Comparison of ENCODE assay signal across 7 cellular contexts in genomic region chr2:24050041-24050655, GRCh38. TPM values are rescaled to one million over a fixed set of nuclear protein-coding genes. Genes with fewer than 3 reads are reported as not detected.
DNase-seq lines count a peak whose midpoint lies in the region; ATAC-seq and TF ChIP-seq lines count a peak whose summit lies in the region.

No MANE protein-coding gene starts in this region.

- H3K27me3 ChIP-seq in HAP-1 (ENCODE audit: low read depth) (no peaks in the 10 kb centered on the region), neural progenitor cell (peaks cover 4% of the 10 kb centered on the region)

- TF ChIP-seq CTCF in fibroblast of mammary gland (conservative IDR thresholded peaks at IDR 0.05; ENCODE audit: control insufficient read depth, insufficient read depth, low read depth, low read length) (no peak), neural progenitor cell (IDR thresholded peaks at IDR 0.05) (no peak)

- H3K4me3 Mint-ChIP-seq in neural progenitor cell: no peak overlapping the region

- H3K4me3 ChIP-seq in HAP-1: peak overlapping the region; percentile 74
- peak overlapping the region; percentile 68 for H3K4me3 ChIP-seq in fibroblast of mammary gland (ENCODE audit: control insufficient read depth, low read depth, low read length)
- peak overlapping the region; percentile 69 for H3K4me3 ChIP-seq in neural progenitor cell

- H3K36me3 Mint-ChIP-seq in neural progenitor cell: no peaks in the 10 kb centered on the region

- peaks cover 18% of the 10 kb centered on the region for H3K79me2 ChIP-seq in neural progenitor cell (ENCODE audit: low read depth)

- H3K4me2 ChIP-seq in neural progenitor cell: peak overlapping the region; percentile 83

- H3K36me3 ChIP-seq in HAP-1 (replicated peaks): no peaks in the 10 kb centered on the region
- H3K36me3 ChIP-seq in neural progenitor cell: no peaks in the 10 kb centered on the region

- peaks cover 30% of the 10 kb centered on the region for H3F3A ChIP-seq in neural progenitor cell (ENCODE audit: low read depth)

- peaks cover 15% of the 10 kb centered on the region for H3K4me1 ChIP-seq in HAP-1
- H3K4me1 ChIP-seq in neural progenitor cell: peaks cover 9% of the 10 kb centered on the region

- peak overlapping the region; percentile 64 for H2AFZ ChIP-seq in neural progenitor cell (replicated peaks)

- no peaks in the 10 kb centered on the region for H4K20me1 ChIP-seq in neural progenitor cell (ENCODE audit: low read depth)

- H3K9me3 Mint-ChIP-seq in neural progenitor cell: no peaks in the 10 kb centered on the region

- peak overlapping the region; percentile 29 for H3K9ac ChIP-seq in neural progenitor cell

- in situ Hi-C loops in HAP-1 (cut with MboI; ENCODE audit: low sequenced_read_pairs): no loop called here

- peaks cover 15% of the 10 kb centered on the region for H3K4me1 Mint-ChIP-seq in neural progenitor cell

- no peak overlapping the region for H3K27ac ChIP-seq in neural progenitor cell

- H3K27ac Mint-ChIP-seq in neural progenitor cell: no peak overlapping the region

- peak in 1 of 2 experiments; percentile 64 for DNase-seq in HAP-1 (ENCODE audit: low spot score in 2 of 2)
- DNase-seq in UCSD-AML1 (lab: John Stamatoyannopoulos, UW; ENCODE audit: unreplicated experiment): peak; percentile 28
- peak; percentile 18 for DNase-seq in fibroblast of mammary gland (ENCODE audit: low read depth)
- peak; percentile 65 for DNase-seq in neural progenitor cell (ENCODE audit: low spot score)
- DNase-seq in NOMO-1 (lab: John Stamatoyannopoulos, UW; ENCODE audit: unreplicated experiment in 2 of 2): no peak
- DNase-seq in LoVo (ENCODE audit: low spot score): no peak

- H3K27me3 Mint-ChIP-seq in neural progenitor cell (ENCODE audit: insufficient read depth, low read depth): peaks cover 3% of the 10 kb centered on the region

- no peak for ATAC-seq in HG02852 (IDR thresholded peaks at IDR 0.05; ENCODE audit: unreplicated experiment)

- H3K9me3 ChIP-seq in HAP-1: no peaks in the 10 kb centered on the region
- H3K9me3 ChIP-seq in neural progenitor cell (ENCODE audit: low read depth): no peaks in the 10 kb centered on the region

RNA-seq across cellular contexts. Expression of gene FKBP1B, which starts 0.6 kb away (rescaled TPM):
- total RNA-seq in neural progenitor cell (ENCODE audit: low replicate concordance): 46.0 and 58.6 TPM in 2 replicates

RNA-seq across cellular contexts. Expression of gene WDCP, which starts 3.0 kb away (rescaled TPM):
- total RNA-seq in neural progenitor cell (ENCODE audit: low replicate concordance): 21.6 and 25.9 TPM in 2 replicates

RNA-seq across cellular contexts. Expression of gene SF3B6, which starts 26.0 kb away (rescaled TPM):
- 186 and 329 TPM in 2 replicates for total RNA-seq in neural progenitor cell (ENCODE audit: low replicate concordance)

RNA-seq across cellular contexts. Expression of gene TP53I3, which starts 34.5 kb away (rescaled TPM):
- total RNA-seq in neural progenitor cell (ENCODE audit: low replicate concordance): 25.8 and 36.5 TPM in 2 replicates

RNA-seq across cellular contexts. Expression of gene MFSD2B, which starts 40.3 kb away (rescaled TPM):
- 0.40 TPM in 1 of 2 replicates, not detected in the other for total RNA-seq in neural progenitor cell (ENCODE audit: low replicate concordance)

Comparison
In these comparisons a context has a peak if more than half of its experiments do, and no peak if none do; other contexts are left out.
1. DNase-seq: peak in UCSD-AML1 (single experiment), fibroblast of mammary gland (single experiment) and neural progenitor cell (single experiment); none in NOMO-1 (0 of 2) and LoVo (single experiment).
2. Peak in every context shown above with its lines, with median percentiles within 50 percentile points of each other: H3K4me3 ChIP-seq.